9 cellular contexts compared by ENCODE assay signal in the genomic region with DNA sequence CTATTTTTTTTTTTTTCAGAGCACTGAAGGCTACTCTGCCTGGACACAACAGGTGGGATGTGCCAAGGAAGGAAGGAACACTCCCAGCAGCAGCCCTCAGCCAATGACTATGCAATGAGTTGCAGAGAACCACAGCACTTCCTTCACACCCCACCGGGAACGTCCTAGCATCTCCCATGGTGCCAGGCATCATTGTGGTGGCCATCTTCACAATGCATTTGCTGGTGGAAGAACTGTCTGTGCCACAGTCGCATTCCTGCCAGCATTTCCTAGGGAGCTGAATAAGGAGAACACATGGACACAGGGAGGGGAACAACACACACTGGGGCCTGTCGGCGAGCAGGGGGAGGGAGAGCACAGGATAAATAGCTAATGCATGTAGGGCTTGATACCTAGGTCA.
"Had no signal": no experiment of that assay in that cellular context is flagged by ENCODE, and none has a peak within 500 bp of the region (broad histone marks: within the 10 kb centered on the region; RNA-seq: fewer than 3 reads in every experiment).

No MANE protein-coding gene starts in this region.

- H3K27ac ChIP-seq: GM23248, HL-60 had no signal

- H3K9ac ChIP-seq: GM23248 had no signal

- H3K4me3 ChIP-seq: GM23248 had no signal

- H2AFZ ChIP-seq: GM23248 had no signal

- DNase-seq: GM23248, GOT3, H9, HCEC 1CT, HFFc6, KBM-7 had no signal

- FAIRE-seq: H54, HepG2 had no signal
